Comparison of ENCODE assay signal across 8 cellular contexts in the genomic region with DNA sequence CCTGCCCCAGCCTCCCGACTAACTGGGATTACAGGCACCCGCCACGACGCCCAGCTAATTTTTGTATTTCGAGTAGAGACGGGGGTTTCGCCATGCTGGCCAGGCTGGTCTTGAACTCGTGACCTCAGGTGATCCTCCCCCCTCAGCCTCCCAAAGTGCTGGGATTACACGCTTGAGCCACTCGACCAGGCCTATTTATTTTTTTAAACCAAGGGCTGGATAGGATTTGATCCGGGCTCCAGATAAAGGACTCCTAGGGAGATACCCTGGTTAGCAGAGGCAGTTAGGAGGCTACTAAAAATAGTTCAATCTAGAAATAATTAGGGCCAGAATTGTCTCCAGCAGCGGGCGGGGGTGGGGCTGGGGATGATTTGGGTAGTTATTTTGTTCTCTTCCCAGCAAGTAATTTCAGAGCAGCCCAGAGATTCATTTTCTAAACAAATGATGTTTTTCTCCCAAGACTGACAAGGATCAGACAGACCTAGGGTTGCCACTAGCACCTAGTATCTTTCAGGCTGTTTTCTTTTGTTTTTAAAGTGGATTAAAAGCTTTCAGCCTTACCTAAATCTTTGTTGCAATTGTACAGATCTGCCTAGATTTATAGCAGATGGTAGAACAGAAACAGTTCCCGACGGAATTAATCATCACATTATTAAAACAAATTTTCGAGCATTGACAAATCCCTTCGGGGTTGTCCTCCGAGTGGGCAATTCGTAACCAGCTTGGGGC. TPM values are rescaled to one million over a fixed set of nuclear protein-coding genes. Genes with fewer than 3 reads are reported as not detected.
DNase-seq lines count a peak whose midpoint lies in the region; ATAC-seq lines count a peak whose summit lies in the region.

No MANE protein-coding gene starts in this region.

- H3K9ac ChIP-seq in neuronal stem cell (ENCODE audit: low read depth, low read length, poor library complexity): no peak overlapping the region

- H2BK5ac ChIP-seq in neuronal stem cell (ENCODE audit: low read length): no peak overlapping the region

- H3K18ac ChIP-seq in neuronal stem cell (ENCODE audit: low read length): peak overlapping the region; percentile 19

- peaks cover 3% of the 10 kb centered on the region in 2 donors for H3K4me1 ChIP-seq in neuronal stem cell (ENCODE audit: control insufficient read depth in 2 of 2, insufficient read depth in 1 of 2, low read depth in 1 of 2, low read length in 2 of 2)

- no peak for ATAC-seq in effector memory CD8-positive, alpha-beta T cell (replicated peaks)
- ATAC-seq in HG02840 (IDR thresholded peaks at IDR 0.05; ENCODE audit: low FRiP score, unreplicated experiment): no peak

- H2AFZ ChIP-seq in neuronal stem cell (ENCODE audit: low read length): peak overlapping the region; percentile 95

- no peaks in the 10 kb centered on the region for H3K27me3 ChIP-seq in neuronal stem cell (ENCODE audit: control insufficient read depth in 3 of 3, insufficient read depth in 3 of 3, low read depth in 1 of 3, low read length in 3 of 3)

- H3K23ac ChIP-seq in neuronal stem cell (ENCODE audit: low read depth, low read length, poor library complexity): no peak overlapping the region

- no peak overlapping the region for H2BK120ac ChIP-seq in neuronal stem cell (ENCODE audit: low read depth, low read length)

- H3K9me3 ChIP-seq in neuronal stem cell (replicated peaks in 1 of 2; ENCODE audit: control insufficient read depth in 2 of 2, insufficient read depth in 1 of 2, low read depth in 1 of 2, low read length in 2 of 2): no peaks in the 10 kb centered on the region

- H3K9me3 Mint-ChIP-seq in effector memory CD8-positive, alpha-beta T cell: no peaks in the 10 kb centered on the region

- peak overlapping the region; percentile 96 for H3K27ac ChIP-seq in neuronal stem cell (replicated peaks; ENCODE audit: low read length)

- H3K36me3 ChIP-seq in neuronal stem cell (replicated peaks in 1 of 2; ENCODE audit: control insufficient read depth in 2 of 2, insufficient read depth in 2 of 2, low read length in 2 of 2): peaks cover 3 to 29% of the 10 kb centered on the region in 2 donors

- H2BK12ac ChIP-seq in neuronal stem cell (ENCODE audit: low read length): no peak overlapping the region

- peak overlapping the region in 1 of 2 donors; percentile 65 for H3K4me3 ChIP-seq in neuronal stem cell (ENCODE audit: low read length in 2 of 2)

- WGBS in neuronal stem cell (ENCODE audit: extremely low coverage in 2 of 2, insufficient read length in 2 of 2, insufficient replicate concordance in 1 of 2), 2 donors: no CpG with 5 or more reads among the region's 19 CpGs

- peak overlapping the region; percentile 93 to 98 for H3K4me3 Mint-ChIP-seq in effector memory CD8-positive, alpha-beta T cell

- peaks cover 12% of the 10 kb centered on the region for H3K36me3 Mint-ChIP-seq in effector memory CD8-positive, alpha-beta T cell (ENCODE audit: insufficient read depth)

- H2AK5ac ChIP-seq in neuronal stem cell (ENCODE audit: low read depth, low read length): no peak overlapping the region

- H2BK15ac ChIP-seq in neuronal stem cell (ENCODE audit: low read length): no peak overlapping the region

- peaks cover 8% of the 10 kb centered on the region for H3K79me1 ChIP-seq in neuronal stem cell (ENCODE audit: low read depth, low read length)

- H4K91ac ChIP-seq in neuronal stem cell (ENCODE audit: low read depth, low read length, poor library complexity): no peak overlapping the region

- no peak overlapping the region for H4K8ac ChIP-seq in neuronal stem cell (ENCODE audit: low read depth, low read length)

- peak overlapping the region; percentile 98 to 99 for H3K27ac Mint-ChIP-seq in effector memory CD8-positive, alpha-beta T cell

- H3K27me3 Mint-ChIP-seq in effector memory CD8-positive, alpha-beta T cell: peaks cover 32 to 33% of the 10 kb centered on the region in 2 donors

- H3K14ac ChIP-seq in neuronal stem cell (ENCODE audit: low read length): no peak overlapping the region

- peak; percentile 61 for DNase-seq in ELF-1 (ENCODE audit: low read depth, low spot score)
- DNase-seq in NCI-H526 treated with DMSO at 0.1 percent for 48 hours (lab: John Stamatoyannopoulos, UW): peak; percentile 23
- no peak for DNase-seq in effector memory CD8-positive, alpha-beta T cell
- DNase-seq in neuronal stem cell (ENCODE audit: low spot score): peak; percentile 48
- DNase-seq in SIG-M5 treated with dmso at 0.1 percent for 504 hours (lab: John Stamatoyannopoulos, UW; ENCODE audit: unreplicated experiment): no peak
- no peak for DNase-seq in NCI-H1436 treated with DMSO at 0.1 percent for 48 hours (lab: John Stamatoyannopoulos, UW)
- DNase-seq in NK-92 treated with Interleukin-12 subunit alpha and Interleukin-12 subunit beta, amount 100 ng/mL, for 24 hours (lab: John Stamatoyannopoulos, UW): no peak

- H3K4me1 Mint-ChIP-seq in effector memory CD8-positive, alpha-beta T cell (ENCODE audit: low read depth in 2 of 2): peaks cover 16% of the 10 kb centered on the region in 2 donors

- peak overlapping the region; percentile 51 for H3K4me2 ChIP-seq in neuronal stem cell (ENCODE audit: insufficient read depth, low read length, poor library complexity, severe bottlenecking)

- no peak overlapping the region for H3K4ac ChIP-seq in neuronal stem cell (ENCODE audit: low read length)

RNA-seq across cellular contexts. Expression of a gene that starts 0.9 kb away (rescaled TPM):
- polyA plus RNA-seq in neuronal stem cell (2013, experiment 1 of 2): 85.0 TPM
- 86.3 TPM for polyA plus RNA-seq in neuronal stem cell (2013, experiment 2 of 2)

Comparison
In these comparisons a context has a peak if more than half of its experiments do, and no peak if none do; other contexts are left out.
1. DNase-seq: peak in ELF-1 (single experiment), NCI-H526 treated with DMSO at 0.1 percent for 48 hours (single experiment) and neuronal stem cell (single experiment); none in effector memory CD8-positive, alpha-beta T cell (0 of 3), SIG-M5 treated with dmso at 0.1 percent for 504 hours (single experiment), NCI-H1436 treated with DMSO at 0.1 percent for 48 hours (single experiment) and NK-92 treated with Interleukin-12 subunit alpha and Interleukin-12 subunit beta, amount 100 ng/mL, for 24 hours (single experiment).